ENCODE assay signal across 2 cellular contexts in genomic region chr17:62707425-62707739, GRCh38.
TF ChIP-seq lines count a peak whose summit lies in the region.

No MANE protein-coding gene starts in this region.

TF ChIP-seq in GM23338, 12 proteins besides CTCF, POLR2A, EP300 and RAD21:
- TF ChIP-seq STAT1 (IDR thresholded peaks at IDR 0.05; ENCODE audit: unreplicated experiment) (no peak), JUNB (IDR thresholded peaks at IDR 0.05; ENCODE audit: unreplicated experiment) (no peak), ZNF462 (CRISPR knock-in tag; IDR thresholded peaks at IDR 0.05) (no peak), POLR2AphosphoS5 (IDR thresholded peaks at IDR 0.05; ENCODE audit: low read depth) (no peak), CREB1 (CRISPR knock-in tag; IDR thresholded peaks at IDR 0.05; ENCODE audit: low read depth) (no peak), NANOG (IDR thresholded peaks at IDR 0.05; ENCODE audit: borderline replicate concordance) (no peak), ETS1 (IDR thresholded peaks at IDR 0.05) (no peak), EZH2 (IDR thresholded peaks at IDR 0.05; ENCODE audit: low read depth, unreplicated experiment) (no peak), EZH2phosphoT487 (IDR thresholded peaks at IDR 0.05; ENCODE audit: unreplicated experiment) (no peak), ZNF114 (CRISPR knock-in tag; IDR thresholded peaks at IDR 0.05) (no peak), REST (IDR thresholded peaks at IDR 0.05; ENCODE audit: unreplicated experiment) (no peak), ZNF331 (CRISPR knock-in tag; IDR thresholded peaks at IDR 0.05; ENCODE audit: low read depth) (no peak)

TF ChIP-seq in H1, 55 proteins besides CTCF, POLR2A, EP300 and RAD21:
- no peak for TF ChIP-seq GTF2F1 (IDR thresholded peaks at IDR 0.05; ENCODE audit: borderline replicate concordance, low read depth, low read length)
- no peak for TF ChIP-seq POU5F1 (IDR thresholded peaks at IDR 0.05; ENCODE audit: low read depth, low read length)
- no peak for TF ChIP-seq SIX5 (IDR thresholded peaks at IDR 0.05; ENCODE audit: low read depth, low read length)
- no peak for TF ChIP-seq BCL11A (IDR thresholded peaks at IDR 0.05; ENCODE audit: low read depth in 2 of 2, low read length in 2 of 2)
- peak; percentile 39; the same call in 1 of the 2 replicates for TF ChIP-seq E2F6 (IDR thresholded peaks at IDR 0.05)
- TF ChIP-seq SAP30 (IDR thresholded peaks at IDR 0.05; ENCODE audit: insufficient read depth, insufficient replicate concordance, low read length) = no peak
